ENCODE assay signal across 1 cellular context in the genomic region with DNA sequence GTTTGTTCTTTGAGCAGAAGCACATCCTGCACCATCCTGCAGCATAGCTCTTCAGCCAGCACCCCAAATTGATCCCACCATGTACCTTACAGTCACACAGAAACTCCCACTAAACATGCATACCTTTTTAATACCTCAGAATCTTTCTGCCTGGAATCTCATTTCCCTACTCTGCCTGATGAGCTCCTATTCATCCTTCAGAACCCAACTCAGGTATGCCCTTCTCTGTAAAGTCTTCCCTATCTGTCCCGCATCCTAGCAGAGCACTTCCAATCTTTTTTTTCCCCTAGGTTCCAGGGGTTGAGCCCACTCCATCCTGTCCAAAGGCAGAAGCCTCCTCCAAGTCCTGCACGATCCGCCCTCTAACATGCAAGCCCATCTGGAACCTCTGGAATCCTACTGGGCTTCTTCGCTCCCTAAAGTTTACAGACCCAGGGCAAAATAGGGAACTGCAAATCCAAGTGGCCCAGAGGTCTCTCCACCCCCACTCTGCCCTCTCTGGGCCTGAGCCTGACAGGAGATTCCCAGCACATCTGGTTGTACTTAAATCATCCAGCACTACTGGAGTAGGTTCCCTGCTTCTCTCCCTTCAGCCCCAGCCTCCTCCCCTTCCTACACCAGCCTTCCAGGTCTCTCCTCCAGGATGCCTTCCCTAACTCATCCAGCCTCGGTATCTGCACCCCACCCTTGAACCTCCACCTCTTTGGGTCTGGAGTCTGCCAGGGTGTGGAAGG.
TF ChIP-seq lines count a peak whose summit lies in the region.

No MANE protein-coding gene starts in this region.

TF ChIP-seq in K562, 482 proteins besides CTCF, POLR2A, EP300 and RAD21:
- TF ChIP-seq, protein P1, sequence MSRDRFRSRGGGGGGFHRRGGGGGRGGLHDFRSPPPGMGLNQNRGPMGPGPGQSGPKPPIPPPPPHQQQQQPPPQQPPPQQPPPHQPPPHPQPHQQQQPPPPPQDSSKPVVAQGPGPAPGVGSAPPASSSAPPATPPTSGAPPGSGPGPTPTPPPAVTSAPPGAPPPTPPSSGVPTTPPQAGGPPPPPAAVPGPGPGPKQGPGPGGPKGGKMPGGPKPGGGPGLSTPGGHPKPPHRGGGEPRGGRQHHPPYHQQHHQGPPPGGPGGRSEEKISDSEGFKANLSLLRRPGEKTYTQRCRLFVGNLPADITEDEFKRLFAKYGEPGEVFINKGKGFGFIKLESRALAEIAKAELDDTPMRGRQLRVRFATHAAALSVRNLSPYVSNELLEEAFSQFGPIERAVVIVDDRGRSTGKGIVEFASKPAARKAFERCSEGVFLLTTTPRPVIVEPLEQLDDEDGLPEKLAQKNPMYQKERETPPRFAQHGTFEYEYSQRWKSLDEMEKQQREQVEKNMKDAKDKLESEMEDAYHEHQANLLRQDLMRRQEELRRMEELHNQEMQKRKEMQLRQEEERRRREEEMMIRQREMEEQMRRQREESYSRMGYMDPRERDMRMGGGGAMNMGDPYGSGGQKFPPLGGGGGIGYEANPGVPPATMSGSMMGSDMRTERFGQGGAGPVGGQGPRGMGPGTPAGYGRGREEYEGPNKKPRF (IDR thresholded peaks at IDR 0.05; ENCODE audit: low read depth, low read length) = no peak
- TF ChIP-seq SPI1 (IDR thresholded peaks at IDR 0.05; ENCODE audit: borderline replicate concordance, low read depth, low read length) (peak; percentile 32; the same call in 1 of the 2 replicates), GABPB2 (CRISPR knock-in tag; conservative IDR thresholded peaks at IDR 0.05) (no peak), BMI1 (IDR thresholded peaks at IDR 0.05; ENCODE audit: low read length) (no peak)
TF ChIP-seq in K562: peak in this region for 1.
